Comparison of ENCODE assay signal across 11 cellular contexts in genomic region chr2:135076556-135076955, GRCh38. TPM values are rescaled to one million over a fixed set of nuclear protein-coding genes. Genes with fewer than 3 reads are reported as not detected.
"Had no signal": no experiment of that assay in that cellular context is flagged by ENCODE, and none has a peak within 500 bp of the region (broad histone marks: within the 10 kb centered on the region; RNA-seq: fewer than 3 reads in every experiment).

No MANE protein-coding gene starts in this region.

- H3K4me1 ChIP-seq: HAP-1 had no signal

- FAIRE-seq: HTR-8/SVneo had no signal

- H3K4me2 ChIP-seq: KMS-11 had no signal

- H3K9ac ChIP-seq: GM23248, KMS-11 had no signal

- H2AFZ ChIP-seq: GM23248 had no signal

- DNase-seq: GM23248, GOT3, H7, Karpas-422, KBM-7 had no signal

- H3K4me3 ChIP-seq: GM23248, HAP-1 had no signal

- ATAC-seq: HCT116 had no signal

- H3K27ac ChIP-seq: GM23248, KMS-11 had no signal

RNA-seq across cellular contexts. Expression of gene MAP3K19, which starts 29.3 kb away (rescaled TPM):
- total RNA-seq: GM23248, H4, H7, HT-29 had no signal
- polyA plus RNA-seq: GM23248 had no signal
